In genomic region chr6:54493138-54493537, GRCh38 we compare ENCODE assay signal across 15 cellular contexts.
DNase-seq lines count a peak whose midpoint lies in the region; ATAC-seq and TF ChIP-seq lines count a peak whose summit lies in the region.
"Had no signal": no experiment of that assay in that cellular context is flagged by ENCODE, and none has a peak within 500 bp of the region (broad histone marks: within the 10 kb centered on the region; RNA-seq: fewer than 3 reads in every experiment).

No MANE protein-coding gene starts in this region.

- ATAC-seq in HG03175 (IDR thresholded peaks at IDR 0.05; ENCODE audit: unreplicated experiment) (no peak), HG02642 (IDR thresholded peaks at IDR 0.05; ENCODE audit: poor library complexity, unreplicated experiment) (no peak)
- ATAC-seq: activated CD8-positive, alpha-beta memory T cell treated with anti-CD3 and anti-CD28 coated beads, Interleukin-2, amount 10 ng/mL, durations not matched to agents 7 days and 5 days; activated naive CD4-positive, alpha-beta T cell treated with anti-CD3 and anti-CD28 coated beads, Interleukin-2, amount 50 U/mL, for 72 hours had no signal

- H3K36me3 ChIP-seq in HUES64 (ENCODE audit: insufficient read depth, low read length), result no peaks in the 10 kb centered on the region
- H3K36me3 ChIP-seq: SJCRH30 had no signal

- H3K27me3 ChIP-seq in HUES64 (ENCODE audit: insufficient read depth, low read length), result no peaks in the 10 kb centered on the region
- H3K27me3 ChIP-seq: SJCRH30 had no signal

- H3K9me3 ChIP-seq in HUES64 (ENCODE audit: insufficient read depth, low read depth, low read length), result no peaks in the 10 kb centered on the region
- H3K9me3 ChIP-seq: SJCRH30 had no signal

- H3K4me3 ChIP-seq in AG10803 (ENCODE audit: low read length) (no peak overlapping the region), HUES64 (ENCODE audit: low read length) (no peak overlapping the region), cardiac fibroblast (replicated peaks in 1 of 2; ENCODE audit: low read depth in 2 of 2, low read length in 2 of 2) (no peak overlapping the region)
- H3K4me3 ChIP-seq: lung, SJCRH30 had no signal

- H3K4me1 ChIP-seq in HUES64 (ENCODE audit: insufficient read depth, low read length), result peaks cover 8% of the 10 kb centered on the region; the same call in 1 of the 2 replicates
- H3K4me1 ChIP-seq: SJCRH30 had no signal

- TF ChIP-seq CTCF in AG10803 (conservative IDR thresholded peaks at IDR 0.05; ENCODE audit: low read length), result no peak
- no peak for TF ChIP-seq CTCF in cardiac fibroblast (IDR thresholded peaks at IDR 0.05; ENCODE audit: low read depth, low read length)

- peak overlapping the region; percentile 32; the same call in 1 of the 2 replicates for H3K27ac ChIP-seq in HUES64 (ENCODE audit: low read depth, low read length)
- H3K27ac ChIP-seq: SJCRH30 had no signal

- H3K9ac ChIP-seq in HUES64 (ENCODE audit: low read depth, low read length), result no peak overlapping the region; the same call in 1 of the 2 replicates

- DNase-seq in AG10803 (ENCODE audit: low read depth), result peak; percentile 75
- DNase-seq in cardiac fibroblast (ENCODE audit: low read depth in 2 of 2), result peak; percentile 47 to 78
- DNase-seq in kidney glomerular epithelial cell (lab: John Stamatoyannopoulos, UW), result peak; percentile 56
- DNase-seq in activated gamma-delta T cell treated with Interleukin-2 at 50 U/mL for 16 hours, result no peak
- DNase-seq in NCI-H446 treated with DMSO at 0.1 percent for 48 hours (lab: John Stamatoyannopoulos, UW), result no peak
- DNase-seq: activated CD8-positive, alpha-beta memory T cell treated with anti-CD3 and anti-CD28 coated beads, Interleukin-2, amount 10 ng/mL, durations not matched to agents 7 days and 5 days; CD4-positive, CD25-positive, alpha-beta regulatory T cell; NCI-H1417 treated with DMSO at 0.1 percent for 48 hours; SJCRH30; stimulated activated CD8-positive, alpha-beta memory T cell treated with anti-CD3 and anti-CD28 coated beads, Interleukin-4, amount 100 ng/mL, for 48 hours had no signal

Comparison
In these comparisons a context has a peak if more than half of its experiments do, and no peak if none do; other contexts are left out.
1. DNase-seq: peak in AG10803 (single experiment), cardiac fibroblast (2 of 2) and kidney glomerular epithelial cell (single experiment); none in activated gamma-delta T cell treated with Interleukin-2 at 50 U/mL for 16 hours (single experiment) and NCI-H446 treated with DMSO at 0.1 percent for 48 hours (single experiment).